17 cellular contexts compared by ENCODE assay signal in the genomic region with DNA sequence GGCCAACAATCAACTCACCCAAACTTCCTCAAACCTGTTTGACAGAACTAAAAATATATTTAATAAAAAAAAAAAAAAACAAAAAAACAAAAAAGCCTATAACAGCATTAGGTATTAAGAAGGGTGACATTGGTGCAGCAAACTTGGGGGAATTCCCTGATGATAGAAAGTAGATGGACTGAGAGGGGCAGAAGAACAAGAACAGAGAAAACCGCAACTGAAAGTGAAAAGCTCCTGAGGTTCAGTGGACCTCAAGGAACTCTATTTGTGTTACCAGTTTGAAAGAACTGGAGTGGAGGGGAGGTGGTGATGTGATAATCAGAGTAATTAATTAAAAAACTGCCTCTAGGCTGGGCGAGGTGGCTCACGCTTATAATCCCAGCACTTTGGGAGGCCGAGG. TPM values are rescaled to one million over a fixed set of nuclear protein-coding genes. Genes with fewer than 3 reads are reported as not detected.
A peak's percentile ranks its signal among the peaks of the same experiment; 100 is the strongest.
DNase-seq lines count a peak whose midpoint lies in the region; ATAC-seq lines count a peak whose summit lies in the region.
"Had no signal": no experiment of that assay in that cellular context is flagged by ENCODE, and none has a peak within 500 bp of the region (broad histone marks: within the 10 kb centered on the region; RNA-seq: fewer than 3 reads in every experiment).

No MANE protein-coding gene starts in this region.

- intact Hi-C loops in left colon (cut with DNase I, micrococcal nuclease): no loop called here

- peak; percentile 77 for ATAC-seq in GM18498 (IDR thresholded peaks at IDR 0.05; ENCODE audit: unreplicated experiment)
- peak; percentile 84 for ATAC-seq in GM19438 (IDR thresholded peaks at IDR 0.05; ENCODE audit: low read depth, unreplicated experiment)
- peak; percentile 75 for ATAC-seq in HG02763 (IDR thresholded peaks at IDR 0.05; ENCODE audit: unreplicated experiment)
- ATAC-seq in HG03378 (IDR thresholded peaks at IDR 0.05; ENCODE audit: unreplicated experiment): peak; percentile 81
- ATAC-seq in HG02973 (IDR thresholded peaks at IDR 0.05; ENCODE audit: unreplicated experiment): no peak
- ATAC-seq in left colon: no peak

- DNase-seq in RKO (ENCODE audit: low spot score) (no peak), islet precursor cell (no peak), left colon (no peak)
- DNase-seq: activated CD8-positive, alpha-beta memory T cell treated with anti-CD3 and anti-CD28 coated beads, Interleukin-2, amount 50 U/mL, for 48 hours; head of caudate nucleus; MG63; naive B cell; stimulated activated CD4-positive, alpha-beta T cell treated with anti-CD3 and anti-CD28 coated beads, Interleukin-2, amount 100 ng/mL, for 24 hours; WERI-Rb-1 had no signal

RNA-seq across cellular contexts. Expression of gene MACROD2, which starts 53.8 kb away (rescaled TPM):
- 1 to 10 TPM; 5.2 to 6.6 TPM for total RNA-seq in left colon

RNA-seq across cellular contexts. Expression of gene SEL1L2, which starts 58.7 kb away (rescaled TPM):
- not detected for total RNA-seq in left colon
- total RNA-seq: cerebellum, epithelial cell of proximal tubule, pulmonary artery endothelial cell had no signal

Comparison
In these comparisons a context has a peak if more than half of its experiments do, and no peak if none do; other contexts are left out.
1. ATAC-seq: peak in GM18498 (single experiment), GM19438 (single experiment), HG02763 (single experiment) and HG03378 (single experiment); none in HG02973 (single experiment) and left colon (single experiment).